8 cellular contexts compared by ENCODE assay signal in genomic region chr2:218659988-218660358, GRCh38. TPM values are rescaled to one million over a fixed set of nuclear protein-coding genes. Genes with fewer than 3 reads are reported as not detected.
DNase-seq lines count a peak whose midpoint lies in the region; ATAC-seq and TF ChIP-seq lines count a peak whose summit lies in the region.

No MANE protein-coding gene starts in this region.

- H3K27me3 ChIP-seq in SK-N-SH (ENCODE audit: insufficient read depth) (no peaks in the 10 kb centered on the region), rectal smooth muscle tissue (ENCODE audit: control insufficient read depth, insufficient read depth, low read length) (no peaks in the 10 kb centered on the region)

- peaks cover 7 to 13% of the 10 kb centered on the region in 2 experiments; a peak in 2 of 4 replicates for H3K4me1 ChIP-seq in SK-N-SH (ENCODE audit: control insufficient read depth in 1 of 2, insufficient read depth in 2 of 2, low read depth in 1 of 2, low read length in 1 of 2)
- H3K4me1 ChIP-seq in rectal smooth muscle tissue (ENCODE audit: control insufficient read depth, insufficient read depth, low read length): peaks cover 10% of the 10 kb centered on the region

- POLR2A ChIA-PET in SK-N-SH (lab: Yijun Ruan, JAX): interaction anchor here (0.8 to 3.1 kb wide), 5 partner anchors 8 to 67 kb away, joined by 3 to 28 read pairs (median 7); partner anchors contain the start of genes PLCD4, RNF25 and STK36

- no peak for TF ChIP-seq RAD21 in SK-N-SH (IDR thresholded peaks at IDR 0.05; ENCODE audit: low read length)

- H3K9me3 ChIP-seq in SK-N-SH: no peaks in the 10 kb centered on the region

- TF ChIP-seq CTCF in GM12864 (IDR thresholded peaks at IDR 0.05; ENCODE audit: low read depth, low read length, missing control alignments) (no peak), SK-N-SH (IDR thresholded peaks at IDR 0.05) (no peak)

- H3K4me3 ChIP-seq in GM12864 (ENCODE audit: low read depth, low read length) (peak overlapping the region; percentile 88), SK-N-SH (ENCODE audit: low read depth in 2 of 2, low read length in 1 of 2) (peak overlapping the region; percentile 90 to 94), rectal smooth muscle tissue (ENCODE audit: low read length) (peak overlapping the region; percentile 89)

- CTCF ChIA-PET in SK-N-SH (lab: Yijun Ruan, JAX): interaction anchor here (1.0 to 4.2 kb wide), 7 partner anchors 11 to 188 kb away, joined by 3 to 36 read pairs (median 15); partner anchors contain the start of genes RNF25, STK36 and TTLL4

- H3F3A ChIP-seq in SK-N-SH (replicated peaks; ENCODE audit: insufficient read depth): peaks cover 8% of the 10 kb centered on the region

- H2AFZ ChIP-seq in SK-N-SH (ENCODE audit: low read depth): peak overlapping the region; percentile 67; the same call in 1 of the 2 replicates

- H3K9ac ChIP-seq in SK-N-SH (peak overlapping the region; percentile 71), rectal smooth muscle tissue (ENCODE audit: low read length) (peak overlapping the region; percentile 32)

- H3K79me2 ChIP-seq in SK-N-SH (ENCODE audit: insufficient read depth): peaks cover 33% of the 10 kb centered on the region

- ATAC-seq in HG02610 (IDR thresholded peaks at IDR 0.05; ENCODE audit: unreplicated experiment) (no peak), GM18502 (IDR thresholded peaks at IDR 0.05; ENCODE audit: poor library complexity, unreplicated experiment) (no peak)

- H3K36me3 ChIP-seq in SK-N-SH (replicated peaks in 1 of 2; ENCODE audit: control insufficient read depth in 1 of 2, insufficient read depth in 2 of 2, low read length in 1 of 2) (peaks cover 34 to 55% of the 10 kb centered on the region in 2 experiments), rectal smooth muscle tissue (ENCODE audit: control insufficient read depth, insufficient read depth, low read length) (peaks cover 32% of the 10 kb centered on the region)

- H4K20me1 ChIP-seq in SK-N-SH (ENCODE audit: insufficient read depth): no peaks in the 10 kb centered on the region

- 3% methylated on average over 8 of the region's 8 CpGs for WGBS in SK-N-SH (ENCODE audit: low lambda C conversion rate)

- TF ChIP-seq EP300 in SK-N-SH (IDR thresholded peaks at IDR 0.05; ENCODE audit: borderline replicate concordance in 1 of 2, low read depth in 1 of 2, low read length in 1 of 2): no peak

- H3K27ac ChIP-seq in SK-N-SH (ENCODE audit: low read depth in 2 of 2, low read length in 1 of 2) (no peak overlapping the region; a peak in 2 of 4 replicates), rectal smooth muscle tissue (ENCODE audit: low read depth, low read length) (no peak overlapping the region)

- DNase-seq in GM12864 (ENCODE audit: low read depth): no peak
- DNase-seq in SK-N-SH: no peak
- DNase-seq in fibroblast of peridontal ligament (ENCODE audit: extremely low read depth): peak; percentile 9
- no peak for DNase-seq in effector CD8-positive, alpha-beta T cell (lab: John Stamatoyannopoulos, UW)
- DNase-seq in KG1 (lab: John Stamatoyannopoulos, UW): no peak

- H3K4me2 ChIP-seq in SK-N-SH: peak overlapping the region; percentile 87

- H3K9me2 ChIP-seq in SK-N-SH: no peaks in the 10 kb centered on the region

TF ChIP-seq in SK-N-SH, 30 proteins besides CTCF, POLR2A, EP300 and RAD21 (continues in another document):
- no peak for TF ChIP-seq EZH2phosphoT487 (IDR thresholded peaks at IDR 0.05; ENCODE audit: borderline replicate concordance, low read depth)
- no peak for TF ChIP-seq REST (IDR thresholded peaks at IDR 0.05; ENCODE audit: low read depth, low read length)
- TF ChIP-seq NFIC (IDR thresholded peaks at IDR 0.05; ENCODE audit: borderline replicate concordance): no peak
- TF ChIP-seq RFX5 (IDR thresholded peaks at IDR 0.05; ENCODE audit: low read length): no peak
- TF ChIP-seq TAF1 (IDR thresholded peaks at IDR 0.05; ENCODE audit: borderline replicate concordance, low read depth, low read length): no peak
- no peak for TF ChIP-seq NRF1 (IDR thresholded peaks at IDR 0.05; ENCODE audit: low read depth, low read length)
- no peak for TF ChIP-seq MAX (IDR thresholded peaks at IDR 0.05; ENCODE audit: low read depth)
- TF ChIP-seq MEF2A (IDR thresholded peaks at IDR 0.05; ENCODE audit: borderline replicate concordance, low read depth): no peak
- TF ChIP-seq IRF3 (IDR thresholded peaks at IDR 0.05; ENCODE audit: low read depth, low read length): no peak
- TF ChIP-seq RXRA (IDR thresholded peaks at IDR 0.05; ENCODE audit: borderline replicate concordance, low read depth): no peak
- no peak for TF ChIP-seq FOXM1 (IDR thresholded peaks at IDR 0.05; ENCODE audit: low read depth)
- no peak for TF ChIP-seq USF2 (IDR thresholded peaks at IDR 0.05; ENCODE audit: borderline replicate concordance, low read depth, low read length)
- TF ChIP-seq USF1 (IDR thresholded peaks at IDR 0.05; ENCODE audit: borderline replicate concordance, low read depth): no peak
- TF ChIP-seq RCOR1 (IDR thresholded peaks at IDR 0.05; ENCODE audit: low read length): no peak
- TF ChIP-seq TCF12 (IDR thresholded peaks at IDR 0.05): no peak
- TF ChIP-seq ELF1 (IDR thresholded peaks at IDR 0.05): no peak
- TF ChIP-seq FOSL2 (IDR thresholded peaks at IDR 0.05; ENCODE audit: borderline replicate concordance, low read depth): no peak
- no peak for TF ChIP-seq FOXJ3 (CRISPR knock-in tag; IDR thresholded peaks at IDR 0.05)

RNA-seq across cellular contexts. Expression of gene BCS1L, which starts 0.5 kb away (rescaled TPM):
- polyA plus RNA-seq in SK-N-SH (2012; rRNA removed): 47.5 and 59.8 TPM in 2 replicates
- 27.8 and 33.6 TPM in 2 replicates for polyA plus RNA-seq in SK-N-SH (2012; cell fraction: cytosol; rRNA removed)
- 178 and 182 TPM in 2 replicates for polyA plus RNA-seq in SK-N-SH (2012; cell fraction: nucleus; rRNA removed)

RNA-seq across cellular contexts. Expression of gene ZNF142, which starts 0.6 kb away (rescaled TPM):
- 5.7 and 8.1 TPM in 2 replicates for polyA plus RNA-seq in SK-N-SH (2012; rRNA removed)
- polyA plus RNA-seq in SK-N-SH (2012; cell fraction: cytosol; rRNA removed): 2.8 and 4.7 TPM in 2 replicates
- 25.9 and 30.0 TPM in 2 replicates for polyA plus RNA-seq in SK-N-SH (2012; cell fraction: nucleus; rRNA removed)

RNA-seq across cellular contexts. Expression of gene RNF25, which starts 11.8 kb away (rescaled TPM):
- 72.2 and 90.6 TPM in 2 replicates for polyA plus RNA-seq in SK-N-SH (2012; rRNA removed)
- 40.6 and 56.8 TPM in 2 replicates for polyA plus RNA-seq in SK-N-SH (2012; cell fraction: cytosol; rRNA removed)
- polyA plus RNA-seq in SK-N-SH (2012; cell fraction: nucleus; rRNA removed): 101 and 132 TPM in 2 replicates

RNA-seq across cellular contexts. Expression of gene STK36, which starts 11.9 kb away (rescaled TPM):
- 53.5 and 83.2 TPM in 2 replicates for polyA plus RNA-seq in SK-N-SH (2012; rRNA removed)
- polyA plus RNA-seq in SK-N-SH (2012; cell fraction: cytosol; rRNA removed): 13.9 and 17.0 TPM in 2 replicates
- 429 and 437 TPM in 2 replicates for polyA plus RNA-seq in SK-N-SH (2012; cell fraction: nucleus; rRNA removed)

RNA-seq across cellular contexts. Expression of gene TTLL4, which starts 50.7 kb away (rescaled TPM):
- 15.6 and 18.6 TPM in 2 replicates for polyA plus RNA-seq in SK-N-SH (2012; rRNA removed)
- 5.7 and 9.0 TPM in 2 replicates for polyA plus RNA-seq in SK-N-SH (2012; cell fraction: cytosol; rRNA removed)
- polyA plus RNA-seq in SK-N-SH (2012; cell fraction: nucleus; rRNA removed): 55.3 and 80.2 TPM in 2 replicates
